ENCODE assay signal across 8 cellular contexts in genomic region chr11:46560300-46561025, GRCh38. TPM values are rescaled to one million over a fixed set of nuclear protein-coding genes. Genes with fewer than 3 reads are reported as not detected.
A peak's percentile ranks its signal among the peaks of the same experiment; 100 is the strongest.
DNase-seq lines count a peak whose midpoint lies in the region; ATAC-seq, FAIRE-seq and TF ChIP-seq lines count a peak whose summit lies in the region.

No MANE protein-coding gene starts in this region.

- no peak for TF ChIP-seq EP300 in transverse colon (IDR thresholded peaks at IDR 0.05; ENCODE audit: low read depth)

- no peaks in the 10 kb centered on the region for H3K36me3 ChIP-seq in transverse colon

- TF ChIP-seq POLR2A in transverse colon (IDR thresholded peaks at IDR 0.05) = no peak

- in situ Hi-C loops in astrocyte of the spinal cord (cut with HindIII; ENCODE audit: low sequenced_read_pairs) = no loop called here
- in situ Hi-C loops in transverse colon (cut with MboI; ENCODE audit: low pct_ligation_motif_present in 1 of 4, low pct_unique_long_range_greater_than_20kb in 1 of 4, low sequenced_read_pairs in 3 of 4) = no loop called here

- no peaks in the 10 kb centered on the region for H3K9me3 ChIP-seq in transverse colon

- DNase-seq in Ammon's horn (ENCODE audit: low spot score) = peak; percentile 15
- no peak for DNase-seq in GM18507 (ENCODE audit: extremely low spot score, insufficient read length, low read depth)
- DNase-seq in NAMALWA (ENCODE audit: low spot score) = peak; percentile 73
- DNase-seq in astrocyte of the spinal cord (ENCODE audit: low read depth, low spot score) = peak; percentile 41
- DNase-seq in left colon = no peak
- DNase-seq in transverse colon = no peak
- no peak for DNase-seq in SHP77 (lab: John Stamatoyannopoulos, UW)

- FAIRE-seq in GM18507 (lab: Jason Lieb, UNC) = peak; percentile 76

- TF ChIP-seq CTCF in astrocyte of the spinal cord (IDR thresholded peaks at IDR 0.05; ENCODE audit: low read depth, low read length) = no peak
- no peak for TF ChIP-seq CTCF in transverse colon (IDR thresholded peaks at IDR 0.05)

- 2 to 10% methylated on average over 3 to 6 of the region's 6 CpGs for WGBS in transverse colon (ENCODE audit: low coverage in 1 of 2), 2 donors

- H3K27ac ChIP-seq in transverse colon = peak overlapping the region; percentile 71 to 86 (median 79)

- H3K27me3 ChIP-seq in transverse colon = no peaks in the 10 kb centered on the region

- peaks cover 10 to 47% (median 28%) of the 10 kb centered on the region in 4 donors for H3K4me1 ChIP-seq in transverse colon

- intact Hi-C loops in left colon (cut with DNase I, micrococcal nuclease) (no loop called here), transverse colon (cut with DNase I; ENCODE audit: low total_unique reads) (no loop called here)

- H3K4me3 ChIP-seq in astrocyte of the spinal cord (ENCODE audit: low read depth, low read length) (no peak overlapping the region), transverse colon (peak overlapping the region in 3 of 4 donors; percentile 24 to 49 (median 31))

- ATAC-seq in left colon (peak; percentile 86), HG03139 (IDR thresholded peaks at IDR 0.05; ENCODE audit: unreplicated experiment) (no peak)

RNA-seq across cellular contexts. Expression of gene AMBRA1, which starts 33.4 kb away (rescaled TPM):
- total RNA-seq in left colon = 10 to 100 TPM; 39.4 to 40.1 TPM
- 10 to 100 TPM; 43.4 to 48.9 (median 46.3) TPM for total RNA-seq in transverse colon

RNA-seq across cellular contexts. Expression of gene HARBI1, which starts 56.6 kb away (rescaled TPM):
- total RNA-seq in left colon = 1 to 10 TPM; 4.5 to 6.4 TPM
- total RNA-seq in transverse colon = 1 to 10 TPM in 3 of 4 donors, not detected in 1; 3.1 to 4.8 (median 3.4) TPM

RNA-seq across cellular contexts. Expression of gene ATG13, which starts 56.9 kb away (rescaled TPM):
- total RNA-seq in left colon (10 to 100 TPM; 51.3 to 57.6 TPM), transverse colon (100 to 1,000 TPM in 2 of 4 donors, 10 to 100 TPM in 2; 40.8 to 128 (median 112) TPM)

Comparison
In these comparisons a context has a peak if more than half of its experiments do, and no peak if none do; other contexts are left out.
1. DNase-seq: peak in Ammon's horn (single experiment), NAMALWA (single experiment) and astrocyte of the spinal cord (single experiment); none in GM18507 (single experiment), left colon (0 of 2), transverse colon (single experiment) and SHP77 (0 of 2).